In genomic region chr20:3245711-3246110, GRCh38 we compare ENCODE assay signal across 26 cellular contexts.
"Had no signal": no experiment of that assay in that cellular context is flagged by ENCODE, and none has a peak within 500 bp of the region (broad histone marks: within the 10 kb centered on the region; RNA-seq: fewer than 3 reads in every experiment).

No MANE protein-coding gene starts in this region.

- H3K36me3 ChIP-seq: brain microvascular endothelial cell had no signal

- ATAC-seq: activated T-cell treated with anti-CD3 and anti-CD28 coated beads, Interleukin-2, amount 50 U/mL, for 72 hours; esophagus mucosa; WTC11 had no signal

- H3K36me3 Mint-ChIP-seq: activated naive CD4-positive, alpha-beta T cell treated with anti-CD3 and anti-CD28 coated beads, Interleukin-2, amount 50 U/mL, for 24 hours; WTC11 had no signal

- H3K4me3 Mint-ChIP-seq: activated CD4-positive, alpha-beta memory T cell treated with anti-CD3 and anti-CD28 coated beads, Interleukin-2, amount 10 ng/mL, durations not matched to agents 7 days and 5 days; activated CD4-positive, alpha-beta T cell treated with anti-CD3 and anti-CD28 coated beads, Interleukin-2, amount 10 ng/mL, durations not matched to agents 7 days and 5 days; activated naive CD4-positive, alpha-beta T cell treated with anti-CD3 and anti-CD28 coated beads, Interleukin-2, amount 50 U/mL, for 24 hours; activated naive CD8-positive, alpha-beta T cell treated with anti-CD3 and anti-CD28 coated beads, Interleukin-2, amount 10 ng/mL, durations not matched to agents 7 days and 5 days; activated T-cell treated with anti-CD3 and anti-CD28 coated beads, Interleukin-2, amount 50 U/mL, for 24 hours; activated T-cell treated with anti-CD3 and anti-CD28 coated beads, Interleukin-2, amount 50 U/mL, for 72 hours; WTC11 had no signal

- DNase-seq: activated CD4-positive, alpha-beta memory T cell treated with anti-CD3 and anti-CD28 coated beads, Interleukin-2, amount 10 ng/mL, durations not matched to agents 7 days and 5 days; activated CD4-positive, alpha-beta T cell treated with anti-CD3 and anti-CD28 coated beads for 1 hour; activated CD4-positive, alpha-beta T cell treated with anti-CD3 and anti-CD28 coated beads for 4 hours; activated CD4-positive, alpha-beta T cell treated with anti-CD3 and anti-CD28 coated beads, Interleukin-2, amount 10 ng/mL, durations not matched to agents 7 days and 5 days; activated CD4-positive, alpha-beta T cell treated with anti-CD3 and anti-CD28 coated beads, Interleukin-2, amount 50 U/mL, for 4 hours; activated CD8-positive, alpha-beta memory T cell treated with anti-CD3 and anti-CD28 coated beads, Interleukin-2, amount 50 U/mL, for 48 hours; activated gamma-delta T cell; activated naive CD4-positive, alpha-beta T cell; activated naive CD8-positive, alpha-beta T cell treated with anti-CD3 and anti-CD28 coated beads, Interleukin-2, amount 10 ng/mL, durations not matched to agents 7 days and 5 days; activated T-cell treated with anti-CD3 and anti-CD28 coated beads for 4 hours; activated T-cell treated with anti-CD3 and anti-CD28 coated beads, Interleukin-2, amount 50 U/mL, for 24 hours; activated T-cell treated with anti-CD3 and anti-CD28 coated beads, Interleukin-2, amount 50 U/mL, for 72 hours; amniotic stem cell; anterior cingulate cortex; brain microvascular endothelial cell; caudate nucleus; cortex of kidney; dermis blood vessel endothelial cell; effector CD4-positive, alpha-beta T cell; foreskin fibroblast; head of caudate nucleus; T-helper 1 cell; T-helper 2 cell had no signal

- H3K27me3 ChIP-seq: brain microvascular endothelial cell had no signal

- H3K27ac ChIP-seq: brain microvascular endothelial cell had no signal

- H3K9me3 Mint-ChIP-seq: activated CD4-positive, alpha-beta memory T cell treated with anti-CD3 and anti-CD28 coated beads, Interleukin-2, amount 10 ng/mL, durations not matched to agents 7 days and 5 days; activated CD4-positive, alpha-beta T cell treated with anti-CD3 and anti-CD28 coated beads, Interleukin-2, amount 10 ng/mL, durations not matched to agents 7 days and 5 days; activated naive CD4-positive, alpha-beta T cell treated with anti-CD3 and anti-CD28 coated beads, Interleukin-2, amount 50 U/mL, for 24 hours; activated naive CD8-positive, alpha-beta T cell treated with anti-CD3 and anti-CD28 coated beads, Interleukin-2, amount 10 ng/mL, durations not matched to agents 7 days and 5 days; activated T-cell treated with anti-CD3 and anti-CD28 coated beads, Interleukin-2, amount 50 U/mL, for 24 hours; activated T-cell treated with anti-CD3 and anti-CD28 coated beads, Interleukin-2, amount 50 U/mL, for 72 hours; WTC11 had no signal

- H3K27ac Mint-ChIP-seq: activated CD4-positive, alpha-beta memory T cell treated with anti-CD3 and anti-CD28 coated beads, Interleukin-2, amount 10 ng/mL, durations not matched to agents 7 days and 5 days; activated CD4-positive, alpha-beta T cell treated with anti-CD3 and anti-CD28 coated beads, Interleukin-2, amount 10 ng/mL, durations not matched to agents 7 days and 5 days; activated naive CD4-positive, alpha-beta T cell treated with anti-CD3 and anti-CD28 coated beads, Interleukin-2, amount 50 U/mL, for 24 hours; activated naive CD8-positive, alpha-beta T cell treated with anti-CD3 and anti-CD28 coated beads, Interleukin-2, amount 10 ng/mL, durations not matched to agents 7 days and 5 days; activated T-cell treated with anti-CD3 and anti-CD28 coated beads, Interleukin-2, amount 50 U/mL, for 24 hours; activated T-cell treated with anti-CD3 and anti-CD28 coated beads, Interleukin-2, amount 50 U/mL, for 72 hours; WTC11 had no signal
